ENCODE assay signal across 12 cellular contexts in the genomic region with DNA sequence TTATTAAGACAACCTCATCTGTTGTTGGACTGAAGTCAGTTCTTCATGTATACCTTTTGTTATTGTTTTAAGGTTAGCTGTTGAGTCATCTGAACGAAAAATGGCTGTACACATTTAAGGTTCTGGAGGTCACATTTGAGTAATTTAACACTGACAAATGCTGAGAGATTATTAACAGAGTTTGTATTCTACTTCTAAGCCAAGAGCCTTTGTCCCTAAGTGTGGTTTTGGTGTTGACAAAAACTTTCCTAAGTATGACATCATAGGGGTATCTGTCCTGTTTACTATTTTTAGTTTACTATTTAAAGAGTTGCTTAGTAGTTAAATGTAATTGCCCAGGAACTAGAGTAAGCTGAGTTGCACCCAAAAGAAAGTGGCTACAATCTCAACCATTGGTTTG.
DNase-seq lines count a peak whose midpoint lies in the region; ATAC-seq and TF ChIP-seq lines count a peak whose summit lies in the region.
"Had no signal": no experiment of that assay in that cellular context is flagged by ENCODE, and none has a peak within 500 bp of the region (broad histone marks: within the 10 kb centered on the region; RNA-seq: fewer than 3 reads in every experiment).

No MANE protein-coding gene starts in this region.

- no peaks in the 10 kb centered on the region for H3K27me3 Mint-ChIP-seq in naive thymus-derived CD8-positive, alpha-beta T cell
- H3K27me3 Mint-ChIP-seq: natural killer cell treated with Interleukin-12 subunit alpha and Interleukin-12 subunit beta and Interleukin-15 and Interleukin-18, amount 100 ng/mL, for 72 hours had no signal

- H3K4me3 Mint-ChIP-seq in naive thymus-derived CD8-positive, alpha-beta T cell, result no peak overlapping the region
- H3K4me3 Mint-ChIP-seq: natural killer cell treated with Interleukin-12 subunit alpha and Interleukin-12 subunit beta and Interleukin-15 and Interleukin-18, amount 100 ng/mL, for 72 hours had no signal

- TF ChIP-seq CTCF in GM13976 (IDR thresholded peaks at IDR 0.05; ENCODE audit: borderline replicate concordance, control extremely low read depth, extremely low read depth, insufficient read depth, missing control alignments) (no peak), fibroblast of mammary gland (conservative IDR thresholded peaks at IDR 0.05; ENCODE audit: control insufficient read depth, insufficient read depth, low read depth, low read length) (no peak)

- H3K4me1 Mint-ChIP-seq in naive thymus-derived CD8-positive, alpha-beta T cell, result peaks cover 24 to 77% (median 66%) of the 10 kb centered on the region in 4 donors

- peak overlapping the region in 1 of 10 donors; percentile 12 for H3K27ac Mint-ChIP-seq in naive thymus-derived CD8-positive, alpha-beta T cell
- H3K27ac Mint-ChIP-seq: natural killer cell treated with Interleukin-12 subunit alpha and Interleukin-12 subunit beta and Interleukin-15 and Interleukin-18, amount 100 ng/mL, for 72 hours had no signal

- peaks cover 0 to 9% (median 5%) of the 10 kb centered on the region in 9 donors for H3K9me3 Mint-ChIP-seq in naive thymus-derived CD8-positive, alpha-beta T cell
- H3K9me3 Mint-ChIP-seq: natural killer cell treated with Interleukin-12 subunit alpha and Interleukin-12 subunit beta and Interleukin-15 and Interleukin-18, amount 100 ng/mL, for 72 hours had no signal

- H3K36me3 Mint-ChIP-seq in naive thymus-derived CD8-positive, alpha-beta T cell, result peaks cover 0 to 10% (median 4%) of the 10 kb centered on the region in 3 donors

- POLR2A ChIA-PET in naive thymus-derived CD8-positive, alpha-beta T cell (lab: Charles Lee), result interaction anchor here (0.6 kb wide), 1 partner anchor 1519 kb away, joined by 5 read pairs; no protein-coding TSS in a partner anchor

- ATAC-seq in GM21367 (IDR thresholded peaks at IDR 0.05; ENCODE audit: unreplicated experiment) (peak; percentile 73), HG03139 (IDR thresholded peaks at IDR 0.05; ENCODE audit: unreplicated experiment) (peak; percentile 74)
- ATAC-seq in naive thymus-derived CD8-positive, alpha-beta T cell, result no peak

- H3K4me3 ChIP-seq in fibroblast of mammary gland (ENCODE audit: control insufficient read depth, low read depth, low read length), result no peak overlapping the region
- H3K4me3 ChIP-seq: BLaER1, SK-N-MC had no signal

- DNase-seq in GM13976 (ENCODE audit: low spot score), result peak; percentile 31
- DNase-seq in fibroblast of mammary gland (ENCODE audit: low read depth), result peak; percentile 10
- DNase-seq in DMS 273 treated with DMSO at 0.1 percent for 48 hours (lab: John Stamatoyannopoulos, UW), result no peak
- no peak for DNase-seq in A172 (ENCODE audit: low spot score)
- no peak for DNase-seq in stimulated activated naive CD4-positive, alpha-beta T cell treated with Interleukin-2 at 50 U/mL for 16 hours (lab: John Stamatoyannopoulos, UW)
- no peak for DNase-seq in naive thymus-derived CD8-positive, alpha-beta T cell
- DNase-seq: NCI-H1105 treated with DMSO at 0.1 percent for 48 hours had no signal

- in situ Hi-C loops in GM13976 (cut with MboI; ENCODE audit: low sequenced_read_pairs, unreplicated experiment), result no loop called here

Comparison
In these comparisons a context has a peak if more than half of its experiments do, and no peak if none do; other contexts are left out.
1. DNase-seq: peak in GM13976 (single experiment) and fibroblast of mammary gland (single experiment); none in DMS 273 treated with DMSO at 0.1 percent for 48 hours (single experiment), A172 (single experiment), stimulated activated naive CD4-positive, alpha-beta T cell treated with Interleukin-2 at 50 U/mL for 16 hours (single experiment) and naive thymus-derived CD8-positive, alpha-beta T cell (0 of 10).
2. ATAC-seq: peak in GM21367 (single experiment) and HG03139 (single experiment); none in naive thymus-derived CD8-positive, alpha-beta T cell (0 of 2).